ENCODE assay signal across 22 cellular contexts in genomic region chr12:2520722-2521246, GRCh38.
"Had no signal": no experiment of that assay in that cellular context is flagged by ENCODE, and none has a peak within 500 bp of the region (broad histone marks: within the 10 kb centered on the region; RNA-seq: fewer than 3 reads in every experiment).

No MANE protein-coding gene starts in this region.

- H3K4me1 ChIP-seq: foreskin keratinocyte, gastroesophageal sphincter, left lung, neural progenitor cell, prostate gland, stomach had no signal

- H3K36me3 ChIP-seq: left lung, neural progenitor cell, prostate gland, thyroid gland had no signal

- H3K27ac ChIP-seq: coronary artery, esophagus muscularis mucosa, foreskin keratinocyte, gastroesophageal sphincter, left lung, neural progenitor cell, prostate gland, right atrium auricular region, stomach, thyroid gland had no signal

- H3K9ac ChIP-seq: neural progenitor cell had no signal

- DNase-seq: dermis blood vessel endothelial cell; effector memory CD4-positive, alpha-beta T cell; foreskin keratinocyte; left lung; mesenchymal stem cell; naive thymus-derived CD4-positive, alpha-beta T cell; nucleus accumbens; stimulated activated CD4-positive, alpha-beta T cell treated with anti-CD3 and anti-CD28 coated beads, Interleukin-2, amount 100 ng/mL, for 24 hours; stimulated activated CD4-positive, alpha-beta T cell treated with anti-CD3 and anti-CD28 coated beads, Interleukin-4, amount 100 ng/mL, for 24 hours; stimulated activated naive CD4-positive, alpha-beta T cell treated with Interleukin-2 at 50 U/mL for 16 hours; stomach; thyroid gland; trophoblast cell had no signal

- ATAC-seq: foreskin keratinocyte; gastroesophageal sphincter; left lung; mucosa of descending colon; naive thymus-derived CD4-positive, alpha-beta T cell; sciatic nerve; stimulated activated effector memory CD8-positive, alpha-beta T cell treated with anti-CD3 and anti-CD28 coated beads, Interleukin-12 subunit alpha, Interleukin-12 subunit beta, amount 100 ng/mL, for 72 hours had no signal

- H3K9me3 ChIP-seq: esophagus muscularis mucosa, gastroesophageal sphincter, mucosa of descending colon, prostate gland, right atrium auricular region, stomach, thyroid gland had no signal

- H2AFZ ChIP-seq: neural progenitor cell had no signal

- H3K4me2 ChIP-seq: neural progenitor cell had no signal

- H3K4me3 ChIP-seq: coronary artery, esophagus muscularis mucosa, gastroesophageal sphincter, left lung, mucosa of descending colon, neural progenitor cell, prostate gland, right atrium auricular region, stomach, thyroid gland had no signal

- H3K27me3 ChIP-seq: esophagus muscularis mucosa, foreskin keratinocyte, gastroesophageal sphincter, left lung, neural progenitor cell, right atrium auricular region, stomach, thyroid gland had no signal
